Comparison of ENCODE assay signal across 8 cellular contexts in genomic region chr15:35289029-35289617, GRCh38.
DNase-seq lines count a peak whose midpoint lies in the region; ATAC-seq, FAIRE-seq and TF ChIP-seq lines count a peak whose summit lies in the region.

No MANE protein-coding gene starts in this region.

- H3K4me1 ChIP-seq in uterus: no peaks in the 10 kb centered on the region

- intact Hi-C loops in uterus (cut with DNase I; ENCODE audit: low total_unique reads): no loop called here

- DNase-seq in ACHN: peak; percentile 51
- peak; percentile 50 for DNase-seq in NCI-H1417 treated with DMSO at 0.1 percent for 48 hours (lab: John Stamatoyannopoulos, UW)
- DNase-seq in astrocyte of the cerebellum (ENCODE audit: low read depth): peak; percentile 57
- peak in 1 of 2 donors; percentile 28 for DNase-seq in uterus
- no peak for DNase-seq in NK-92 (lab: John Stamatoyannopoulos, UW; ENCODE audit: unreplicated experiment)

- H3K27ac ChIP-seq in uterus: no peak overlapping the region

- peak; percentile 71 for FAIRE-seq in islet of Langerhans (lab: Jason Lieb, UNC)

- H3K36me3 ChIP-seq in uterus: no peaks in the 10 kb centered on the region

- H3K27me3 ChIP-seq in uterus: no peaks in the 10 kb centered on the region

- no peak for ATAC-seq in HG03439 (IDR thresholded peaks at IDR 0.05; ENCODE audit: unreplicated experiment)

- H3K4me3 ChIP-seq in astrocyte of the cerebellum (ENCODE audit: low read depth, low read length) (no peak overlapping the region), uterus (no peak overlapping the region)

- in situ Hi-C loops in ACHN (cut with HindIII; ENCODE audit: low pct_ligation_motif_present, low pct_unique_long_range_greater_than_20kb, low sequenced_read_pairs) (no loop called here), astrocyte of the cerebellum (cut with HindIII; ENCODE audit: low sequenced_read_pairs) (no loop called here)

- TF ChIP-seq POLR2A in uterus (IDR thresholded peaks at IDR 0.05): no peak

- peak; percentile 63 for TF ChIP-seq CTCF in GM12874 (IDR thresholded peaks at IDR 0.05; ENCODE audit: insufficient read depth, low read depth, low read length)
- TF ChIP-seq CTCF in astrocyte of the cerebellum (IDR thresholded peaks at IDR 0.05; ENCODE audit: low read depth, low read length, missing control alignments): peak; percentile 81
- peak; percentile 75 to 79 (median 77) for TF ChIP-seq CTCF in uterus (IDR thresholded peaks at IDR 0.05)

- H3K9me3 ChIP-seq in uterus: no peaks in the 10 kb centered on the region
